22 cellular contexts compared by ENCODE assay signal in the genomic region with DNA sequence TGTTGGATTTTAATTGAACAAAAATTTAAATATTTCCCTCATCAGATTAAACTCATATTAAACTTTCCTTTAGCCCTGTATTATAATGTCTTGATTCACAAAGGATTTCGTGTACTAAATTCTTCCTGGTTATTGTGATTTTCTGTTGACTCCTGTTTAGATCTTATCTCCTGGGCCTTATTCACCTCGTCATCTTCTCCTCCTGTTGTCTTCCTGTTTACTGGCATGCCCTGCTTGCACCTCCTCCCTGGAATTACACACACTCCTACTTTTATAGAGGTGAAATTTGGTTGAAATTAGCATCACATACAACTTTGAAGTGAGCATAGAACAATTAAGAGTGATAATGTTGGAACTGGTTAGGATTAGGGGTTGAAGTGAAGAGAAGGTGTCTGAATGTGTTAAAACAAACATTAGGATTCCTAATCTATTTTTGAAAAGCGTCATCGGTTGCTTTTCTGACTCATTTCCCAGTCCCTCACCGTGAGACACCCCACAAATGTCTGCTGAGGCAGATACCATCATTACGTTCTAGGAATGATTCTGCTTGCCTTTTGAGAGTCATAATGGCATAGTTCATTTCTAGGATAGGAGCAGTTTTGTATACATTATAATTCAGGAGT. TPM values are rescaled to one million over a fixed set of nuclear protein-coding genes. Genes with fewer than 3 reads are reported as not detected.
A peak's percentile ranks its signal among the peaks of the same experiment; 100 is the strongest.
DNase-seq lines count a peak whose midpoint lies in the region; ATAC-seq and TF ChIP-seq lines count a peak whose summit lies in the region.
"Had no signal": no experiment of that assay in that cellular context is flagged by ENCODE, and none has a peak within 500 bp of the region (broad histone marks: within the 10 kb centered on the region; RNA-seq: fewer than 3 reads in every experiment).

No MANE protein-coding gene starts in this region.

- no peak overlapping the region for H3K9ac ChIP-seq in subcutaneous abdominal adipose tissue (ENCODE audit: low read length in 5 of 5)

- intact Hi-C loops in heart left ventricle (cut with DNase I) (loop anchor here in 1 of 10 donors (5.0 kb wide), 1 partner anchor 33 kb away; the partner anchor contains the start of gene TLL1), left ventricle myocardium superior (cut with micrococcal nuclease) (no loop called here), mucosa of descending colon (cut with DNase I, micrococcal nuclease) (no loop called here)

- H3K27ac ChIP-seq in heart left ventricle (peak overlapping the region in 7 of 12 donors; percentile 8 to 62 (median 50)), RWPE2 (ENCODE audit: poor library complexity, severe bottlenecking) (peak overlapping the region; percentile 44), epithelial cell of prostate (peak overlapping the region; percentile 68), subcutaneous abdominal adipose tissue (ENCODE audit: low read depth, low read length) (peak overlapping the region; percentile 21)
- H3K27ac ChIP-seq: C4-2B, right lobe of liver, SJSA1, upper lobe of right lung had no signal

- ATAC-seq in heart left ventricle (peak in 1 of 4 donors; percentile 62), left ventricle myocardium superior (no peak), RWPE2 (ENCODE audit: low read depth) (peak; percentile 80), mucosa of descending colon (no peak)
- ATAC-seq: activated CD4-positive, alpha-beta T cell treated with anti-CD3 and anti-CD28 coated beads for 36 hours; right lobe of liver; stimulated activated naive CD8-positive, alpha-beta T cell treated with anti-CD3 and anti-CD28 coated beads, Interleukin-15, amount 100 ng/mL, for 72 hours; upper lobe of right lung had no signal

- TF ChIP-seq POLR2A in heart left ventricle (IDR thresholded peaks at IDR 0.05), result no peak

- H3K4me3 ChIP-seq in heart left ventricle (no peak overlapping the region), RWPE2 (ENCODE audit: severe bottlenecking) (no peak overlapping the region), subcutaneous abdominal adipose tissue (ENCODE audit: low read depth in 1 of 5, low read length in 5 of 5) (peak overlapping the region in 1 of 5 donors; percentile 37), mucosa of descending colon (no peak overlapping the region)
- H3K4me3 ChIP-seq: esophagus squamous epithelium, HAP-1, right lobe of liver, SJSA1, upper lobe of right lung had no signal

- whole genome bisulfite sequencing in heart left ventricle, 4 donors, result 35 to 58% (median 44%) methylated on average over 6 of the region's 6 CpGs

- H3K27me3 ChIP-seq in heart left ventricle (no peaks in the 10 kb centered on the region), RWPE2 (ENCODE audit: insufficient read depth, poor library complexity, severe bottlenecking) (no peaks in the 10 kb centered on the region), subcutaneous abdominal adipose tissue (ENCODE audit: control insufficient read depth in 5 of 5, insufficient read depth in 4 of 5, low read length in 5 of 5) (no peaks in the 10 kb centered on the region)
- H3K27me3 ChIP-seq: esophagus squamous epithelium, right lobe of liver, SJSA1, upper lobe of right lung had no signal

- H3K4me1 ChIP-seq in heart left ventricle (peaks cover 0 to 19% (median 0%) of the 10 kb centered on the region in 12 donors), RWPE2 (ENCODE audit: insufficient read depth, poor library complexity, severe bottlenecking) (peaks cover 13% of the 10 kb centered on the region), subcutaneous abdominal adipose tissue (ENCODE audit: control insufficient read depth in 5 of 5, insufficient read depth in 5 of 5, low read length in 5 of 5) (peaks cover 0 to 7% (median 0%) of the 10 kb centered on the region in 5 donors), mucosa of descending colon (ENCODE audit: low read depth) (no peaks in the 10 kb centered on the region)
- H3K4me1 ChIP-seq: esophagus squamous epithelium, HAP-1, right lobe of liver, SJSA1, upper lobe of right lung had no signal

- no peak for TF ChIP-seq CTCF in heart left ventricle (IDR thresholded peaks at IDR 0.05)
- no peak for TF ChIP-seq CTCF in RWPE2 (IDR thresholded peaks at IDR 0.05; ENCODE audit: poor library complexity, severe bottlenecking)
- TF ChIP-seq CTCF in GM10266 (IDR thresholded peaks at IDR 0.05; ENCODE audit: control insufficient read depth, insufficient read depth, low read depth, missing control alignments), result no peak
- TF ChIP-seq CTCF in mucosa of descending colon (IDR thresholded peaks at IDR 0.05), result no peak

- H3K36me3 ChIP-seq in heart left ventricle (no peaks in the 10 kb centered on the region), RWPE2 (ENCODE audit: low read depth) (no peaks in the 10 kb centered on the region), subcutaneous abdominal adipose tissue (ENCODE audit: control insufficient read depth in 5 of 5, insufficient read depth in 5 of 5, low read length in 5 of 5) (no peaks in the 10 kb centered on the region), mucosa of descending colon (ENCODE audit: low read depth) (no peaks in the 10 kb centered on the region)
- H3K36me3 ChIP-seq: esophagus squamous epithelium, HAP-1, right lobe of liver, SJSA1, upper lobe of right lung had no signal

- no peak for DNase-seq in heart left ventricle
- no peak for DNase-seq in left ventricle myocardium superior
- no peak for DNase-seq in RWPE2 (ENCODE audit: low spot score)
- DNase-seq in epithelial cell of prostate (ENCODE audit: low read depth, low spot score), result peak; percentile 37
- DNase-seq in NCI-H1417 treated with DMSO at 0.1 percent for 48 hours (lab: John Stamatoyannopoulos, UW), result no peak
- no peak for DNase-seq in GM10266 (ENCODE audit: extremely low spot score)
- no peak for DNase-seq in mucosa of descending colon
- DNase-seq: activated CD4-positive, alpha-beta T cell treated with anti-CD3 and anti-CD28 coated beads for 36 hours; activated CD8-positive, alpha-beta memory T cell treated with anti-CD3 and anti-CD28 coated beads, Interleukin-2, amount 50 U/mL, for 48 hours; aorta; esophagus squamous epithelium; NCI-H187 treated with DMSO at 0.1 percent for 48 hours; NCI-H510A; nucleus accumbens; right lobe of liver; stimulated activated naive CD8-positive, alpha-beta T cell treated with anti-CD3 and anti-CD28 coated beads, Interleukin-15, amount 100 ng/mL, for 72 hours; T1000; upper lobe of right lung had no signal

- H3K9me3 ChIP-seq in heart left ventricle (no peaks in the 10 kb centered on the region), RWPE2 (ENCODE audit: severe bottlenecking) (no peaks in the 10 kb centered on the region), subcutaneous abdominal adipose tissue (ENCODE audit: control insufficient read depth in 5 of 5, low read length in 5 of 5) (no peaks in the 10 kb centered on the region), mucosa of descending colon (no peaks in the 10 kb centered on the region)
- H3K9me3 ChIP-seq: esophagus squamous epithelium, HAP-1, right lobe of liver, SJSA1, upper lobe of right lung had no signal

RNA-seq across cellular contexts. Expression of gene TLL1, which starts 32.5 kb away (rescaled TPM):
- 1 to 10 TPM in 5 of 9 donors, under 1 TPM in 4; 0.16 to 4.5 (median 1.2) TPM for total RNA-seq in heart left ventricle
- polyA plus RNA-seq in heart left ventricle, result 1 to 10 TPM in 1 of 2 donors, under 1 TPM in 1; 0.08 to 3.4 TPM
- 0.74 TPM for total RNA-seq in left ventricle myocardium superior
- total RNA-seq in mucosa of descending colon, result 1 to 10 TPM; 2.4 to 4.8 (median 2.5) TPM
- total RNA-seq: activated CD4-positive, alpha-beta T cell treated with anti-CD3 and anti-CD28 coated beads for 36 hours; SJSA1 had no signal
